Comparison of ENCODE assay signal across 20 cellular contexts in genomic region chr4:41599192-41599786, GRCh38.
A peak's percentile ranks its signal among the peaks of the same experiment; 100 is the strongest.
DNase-seq lines count a peak whose midpoint lies in the region; ATAC-seq, FAIRE-seq and TF ChIP-seq lines count a peak whose summit lies in the region.
"Had no signal": no experiment of that assay in that cellular context is flagged by ENCODE, and none has a peak within 500 bp of the region (broad histone marks: within the 10 kb centered on the region; RNA-seq: fewer than 3 reads in every experiment).

No MANE protein-coding gene starts in this region.

- H3K9ac ChIP-seq in HepG2 (ENCODE audit: insufficient read depth, low read depth, low read length): no peak overlapping the region

- H3K79me2 ChIP-seq in HepG2 (ENCODE audit: insufficient read depth, low read length): no peaks in the 10 kb centered on the region

- DNase-seq in right lobe of liver (no peak), HepG2 (ENCODE audit: low spot score) (no peak), SJCRH30 (peak in 1 of 2 experiments; percentile 39), MCF 10A (ENCODE audit: unreplicated experiment) (no peak)
- no peak for DNase-seq in activated CD4-positive, alpha-beta memory T cell treated with anti-CD3 and anti-CD28 coated beads, Interleukin-2, amount 10 ng/mL, durations not matched to agents 7 days and 5 days
- no peak for DNase-seq in stimulated activated naive CD8-positive, alpha-beta T cell treated with anti-CD3 and anti-CD28 coated beads, Interleukin-15, amount 100 ng/mL, for 72 hours
- DNase-seq: ACHN; BE2C; C1 segment of cervical spinal cord; CD4-positive, CD25-positive, alpha-beta regulatory T cell; CD8-positive, alpha-beta memory T cell; COR-L47; H9 had no signal

- in situ Hi-C loops in HepG2 (cut with HindIII; ENCODE audit: extremely low pct_ligation_motif_present, low pct_unique_long_range_greater_than_20kb): no loop called here

- H3K36me3 Mint-ChIP-seq in nephron (ENCODE audit: low read depth): no peaks in the 10 kb centered on the region
- H3K36me3 Mint-ChIP-seq in activated CD4-positive, alpha-beta memory T cell treated with anti-CD3 and anti-CD28 coated beads, Interleukin-2, amount 10 ng/mL, durations not matched to agents 7 days and 5 days (ENCODE audit: low read depth): no peaks in the 10 kb centered on the region
- H3K36me3 Mint-ChIP-seq in MCF 10A (ENCODE audit: insufficient read depth, unreplicated experiment): no peaks in the 10 kb centered on the region
- H3K36me3 Mint-ChIP-seq: CD4-positive, CD25-positive, alpha-beta regulatory T cell; CD8-positive, alpha-beta memory T cell; IgD-negative memory B cell had no signal

- no peaks in the 10 kb centered on the region for H3K9me3 Mint-ChIP-seq in nephron
- no peaks in the 10 kb centered on the region for H3K9me3 Mint-ChIP-seq in activated CD4-positive, alpha-beta memory T cell treated with anti-CD3 and anti-CD28 coated beads, Interleukin-2, amount 10 ng/mL, durations not matched to agents 7 days and 5 days
- peaks cover 0 to 6% of the 10 kb centered on the region in 2 donors for H3K9me3 Mint-ChIP-seq in stimulated activated naive CD8-positive, alpha-beta T cell treated with anti-CD3 and anti-CD28 coated beads, Interleukin-15, amount 100 ng/mL, for 72 hours
- H3K9me3 Mint-ChIP-seq in MCF 10A (ENCODE audit: unreplicated experiment): no peaks in the 10 kb centered on the region
- H3K9me3 Mint-ChIP-seq: H9 had no signal

- no peak overlapping the region for H3K4me3 Mint-ChIP-seq in nephron
- no peak overlapping the region for H3K4me3 Mint-ChIP-seq in activated CD4-positive, alpha-beta memory T cell treated with anti-CD3 and anti-CD28 coated beads, Interleukin-2, amount 10 ng/mL, durations not matched to agents 7 days and 5 days
- H3K4me3 Mint-ChIP-seq in stimulated activated naive CD8-positive, alpha-beta T cell treated with anti-CD3 and anti-CD28 coated beads, Interleukin-15, amount 100 ng/mL, for 72 hours: no peak overlapping the region
- H3K4me3 Mint-ChIP-seq in MCF 10A (ENCODE audit: unreplicated experiment): no peak overlapping the region
- H3K4me3 Mint-ChIP-seq: CD4-positive, CD25-positive, alpha-beta regulatory T cell; CD8-positive, alpha-beta memory T cell; H9; IgD-negative memory B cell had no signal

- H3K4me1 Mint-ChIP-seq in nephron (peaks cover 41% of the 10 kb centered on the region), MCF 10A (ENCODE audit: insufficient read depth, unreplicated experiment) (peaks cover 16% of the 10 kb centered on the region)
- no peaks in the 10 kb centered on the region for H3K4me1 Mint-ChIP-seq in activated CD4-positive, alpha-beta memory T cell treated with anti-CD3 and anti-CD28 coated beads, Interleukin-2, amount 10 ng/mL, durations not matched to agents 7 days and 5 days
- H3K4me1 Mint-ChIP-seq in stimulated activated naive CD8-positive, alpha-beta T cell treated with anti-CD3 and anti-CD28 coated beads, Interleukin-15, amount 100 ng/mL, for 72 hours: no peaks in the 10 kb centered on the region
- H3K4me1 Mint-ChIP-seq: CD8-positive, alpha-beta memory T cell had no signal

- H4K20me1 ChIP-seq in HepG2 (ENCODE audit: insufficient read depth, low read length): no peaks in the 10 kb centered on the region

- H3K4me1 ChIP-seq in right lobe of liver: peaks cover 0 to 10% (median 0%) of the 10 kb centered on the region in 4 donors
- H3K4me1 ChIP-seq in HepG2 (ENCODE audit: insufficient read depth, low read length): no peaks in the 10 kb centered on the region
- peaks cover 54% of the 10 kb centered on the region for H3K4me1 ChIP-seq in SJCRH30

- no peak for FAIRE-seq in HepG2 (lab: Jason Lieb, UNC)
- FAIRE-seq: G401.6, GM12892, H1, HTR-8/SVneo had no signal

- H3K4me3 ChIP-seq in right lobe of liver: no peak overlapping the region
- no peak overlapping the region for H3K4me3 ChIP-seq in HepG2 (replicated peaks in 1 of 3; ENCODE audit: insufficient read depth in 1 of 3, low read depth in 2 of 3, low read length in 3 of 3)
- H3K4me3 ChIP-seq in SJCRH30: no peak overlapping the region

- intact Hi-C loops in right lobe of liver (cut with DNase I): no loop called here
- intact Hi-C loops in HepG2 (cut with micrococcal nuclease; ENCODE audit: unreplicated experiment): no loop called here
- intact Hi-C loops in MCF 10A (cut with micrococcal nuclease): no loop called here

- no peak for TF ChIP-seq CTCF in right lobe of liver (IDR thresholded peaks at IDR 0.05)
- TF ChIP-seq CTCF in HepG2 (CRISPR knock-in tag; IDR thresholded peaks at IDR 0.05): no peak
- no peak for TF ChIP-seq CTCF in nephron (IDR thresholded peaks at IDR 0.05; ENCODE audit: unreplicated experiment in 3 of 3)
- TF ChIP-seq CTCF in MCF 10A (IDR thresholded peaks at IDR 0.05; ENCODE audit: unreplicated experiment): no peak

- H3K4me2 ChIP-seq in HepG2 (ENCODE audit: low read depth, low read length): no peak overlapping the region

- ATAC-seq in right lobe of liver: peak; percentile 39 to 73 (median 68)
- ATAC-seq in HepG2: no peak
- ATAC-seq in GM21515 (IDR thresholded peaks at IDR 0.05; ENCODE audit: unreplicated experiment): no peak
- ATAC-seq in stimulated activated naive CD8-positive, alpha-beta T cell treated with anti-CD3 and anti-CD28 coated beads, Interleukin-15, amount 100 ng/mL, for 72 hours: no peak

- H3K9me3 ChIP-seq in right lobe of liver: no peaks in the 10 kb centered on the region
- no peaks in the 10 kb centered on the region for H3K9me3 ChIP-seq in HepG2 (ENCODE audit: low read length)
- H3K9me3 ChIP-seq in SJCRH30 (replicated peaks): no peaks in the 10 kb centered on the region
- H3K9me3 ChIP-seq: BE2C had no signal

- H3K27ac ChIP-seq in right lobe of liver (no peak overlapping the region), HepG2 (ENCODE audit: extremely low read length, insufficient read depth, low read length) (no peak overlapping the region), SJCRH30 (peak overlapping the region; percentile 90)

- H3K27ac Mint-ChIP-seq in nephron (peak overlapping the region; percentile 32 to 82 (median 44)), MCF 10A (ENCODE audit: low read depth, unreplicated experiment) (no peak overlapping the region)
- no peak overlapping the region for H3K27ac Mint-ChIP-seq in activated CD4-positive, alpha-beta memory T cell treated with anti-CD3 and anti-CD28 coated beads, Interleukin-2, amount 10 ng/mL, durations not matched to agents 7 days and 5 days
- no peak overlapping the region for H3K27ac Mint-ChIP-seq in stimulated activated naive CD8-positive, alpha-beta T cell treated with anti-CD3 and anti-CD28 coated beads, Interleukin-15, amount 100 ng/mL, for 72 hours
- H3K27ac Mint-ChIP-seq: CD4-positive, CD25-positive, alpha-beta regulatory T cell; CD8-positive, alpha-beta memory T cell; H9 had no signal

- H3K27me3 ChIP-seq in right lobe of liver: no peaks in the 10 kb centered on the region
- H3K27me3 ChIP-seq in HepG2 (ENCODE audit: control insufficient read depth in 1 of 2, insufficient read depth in 2 of 2, low read length in 2 of 2): no peaks in the 10 kb centered on the region; a peak in 1 of 5 replicates
- H3K27me3 ChIP-seq in SJCRH30: no peaks in the 10 kb centered on the region
- H3K27me3 ChIP-seq: BE2C had no signal

- no peak overlapping the region for H2AFZ ChIP-seq in HepG2 (ENCODE audit: low read length)

- POLR2A ChIA-PET in HepG2 (lab: Yijun Ruan, JAX) (no interaction called here), MCF 10A (lab: Yijun Ruan, JAX) (interaction anchor here (0.7 to 1.4 kb wide), 4 partner anchors 9 to 755 kb away, joined by 3 to 4 read pairs (median 4); no protein-coding TSS in a partner anchor)
- POLR2A ChIA-PET in activated CD4-positive, alpha-beta memory T cell treated with anti-CD3 and anti-CD28 coated beads, Interleukin-2, amount 10 ng/mL, durations not matched to agents 7 days and 5 days (lab: Charles Lee): no interaction called here

- no peaks in the 10 kb centered on the region for H3K36me3 ChIP-seq in right lobe of liver
- no peaks in the 10 kb centered on the region for H3K36me3 ChIP-seq in HepG2 (replicated peaks in 1 of 2; ENCODE audit: control insufficient read depth in 1 of 2, insufficient read depth in 2 of 2, low read length in 2 of 2)
- peaks cover 2% of the 10 kb centered on the region; the same call in 1 of the 2 replicates for H3K36me3 ChIP-seq in SJCRH30
- H3K36me3 ChIP-seq: BE2C had no signal

- TF ChIP-seq RAD21 in HepG2 (CRISPR knock-in tag; IDR thresholded peaks at IDR 0.05): no peak

- TF ChIP-seq POLR2A in right lobe of liver (IDR thresholded peaks at IDR 0.05): no peak
- no peak for TF ChIP-seq POLR2A in HepG2 (IDR thresholded peaks at IDR 0.05; ENCODE audit: insufficient read depth in 1 of 2, low read depth in 2 of 2, low read length in 2 of 2)

- CTCF ChIA-PET in HepG2 (lab: Yijun Ruan, JAX; ENCODE audit: low intra/inter-chr PET ratio, low total read pairs): no interaction called here
- CTCF ChIA-PET in activated CD4-positive, alpha-beta memory T cell treated with anti-CD3 and anti-CD28 coated beads, Interleukin-2, amount 10 ng/mL, durations not matched to agents 7 days and 5 days (lab: Charles Lee): no interaction called here
- CTCF ChIA-PET in MCF 10A (lab: Yijun Ruan, JAX): interaction anchor here (0.6 to 0.7 kb wide), 3 partner anchors 9 to 341 kb away, joined by 3 to 4 read pairs (median 3); no protein-coding TSS in a partner anchor

- H3K27me3 Mint-ChIP-seq in nephron (ENCODE audit: low read depth) (no peaks in the 10 kb centered on the region), MCF 10A (ENCODE audit: insufficient read depth, unreplicated experiment) (no peaks in the 10 kb centered on the region)
- no peaks in the 10 kb centered on the region for H3K27me3 Mint-ChIP-seq in activated CD4-positive, alpha-beta memory T cell treated with anti-CD3 and anti-CD28 coated beads, Interleukin-2, amount 10 ng/mL, durations not matched to agents 7 days and 5 days
- H3K27me3 Mint-ChIP-seq in stimulated activated naive CD8-positive, alpha-beta T cell treated with anti-CD3 and anti-CD28 coated beads, Interleukin-15, amount 100 ng/mL, for 72 hours: no peaks in the 10 kb centered on the region
- H3K27me3 Mint-ChIP-seq: CD8-positive, alpha-beta memory T cell had no signal

- no TSS peak for BruUV-seq in HepG2 (replicated peaks; lab: Mats Ljungman, UMichigan)
- BruUV-seq in MCF 10A (replicated peaks; lab: Mats Ljungman, UMichigan): no TSS peak

- no peak for TF ChIP-seq EP300 in HepG2 (IDR thresholded peaks at IDR 0.05; ENCODE audit: low read depth in 2 of 2, low read length in 2 of 2)
- no peak for TF ChIP-seq EP300 in HepG2 (CRISPR knock-in tag; IDR thresholded peaks at IDR 0.05; ENCODE audit: borderline replicate concordance)

TF ChIP-seq in HepG2, 621 proteins besides CTCF, POLR2A, EP300 and RAD21 (continues in another document):
- TF ChIP-seq DNMT1 (CRISPR knock-in tag; IDR thresholded peaks at IDR 0.05) (no peak), MTERF4 (CRISPR knock-in tag; IDR thresholded peaks at IDR 0.05) (no peak)

Comparison
In these comparisons a context has a peak if more than half of its experiments do, and no peak if none do; other contexts are left out.
1. ATAC-seq: peak in right lobe of liver (4 of 4); none in HepG2 (single experiment), GM21515 (single experiment) and stimulated activated naive CD8-positive, alpha-beta T cell treated with anti-CD3 and anti-CD28 coated beads, Interleukin-15, amount 100 ng/mL, for 72 hours (single experiment).
2. H3K27ac Mint-ChIP-seq: peak in nephron (3 of 3); none in activated CD4-positive, alpha-beta memory T cell treated with anti-CD3 and anti-CD28 coated beads, Interleukin-2, amount 10 ng/mL, durations not matched to agents 7 days and 5 days (single experiment), stimulated activated naive CD8-positive, alpha-beta T cell treated with anti-CD3 and anti-CD28 coated beads, Interleukin-15, amount 100 ng/mL, for 72 hours (0 of 2) and MCF 10A (single experiment).